ENCODE assay signal across 2 cellular contexts in genomic region chr1:204186597-204186996, GRCh38.
TF ChIP-seq lines count a peak whose summit lies in the region.

No MANE protein-coding gene starts in this region.

TF ChIP-seq in IMR-90, 13 proteins besides CTCF, POLR2A, EP300 and RAD21:
- no peak for TF ChIP-seq CEBPB (IDR thresholded peaks at IDR 0.05; ENCODE audit: low read depth, low read length)
- TF ChIP-seq MXI1 (IDR thresholded peaks at IDR 0.05; ENCODE audit: borderline replicate concordance, low read depth, low read length), result no peak
- TF ChIP-seq MAZ (IDR thresholded peaks at IDR 0.05; ENCODE audit: borderline replicate concordance, low read depth, low read length), result no peak
- no peak for TF ChIP-seq SMC3 (IDR thresholded peaks at IDR 0.05; ENCODE audit: low read depth, low read length)
- no peak for TF ChIP-seq RFX5 (IDR thresholded peaks at IDR 0.05; ENCODE audit: low read depth, low read length)

TF ChIP-seq in K562, 482 proteins besides CTCF, POLR2A, EP300 and RAD21:
- TF ChIP-seq ZNF589 (CRISPR knock-in tag; IDR thresholded peaks at IDR 0.05; ENCODE audit: low read depth) (0 out of 2 replicates have a peak, but pooled peaks have one; percentile 30), BCL6 (CRISPR knock-in tag; IDR thresholded peaks at IDR 0.05) (peak; percentile 21; the same call in 1 of the 2 replicates), FOSL1 (tag; conservative IDR thresholded peaks at IDR 0.05) (no peak), ZNF766 (CRISPR knock-in tag; conservative IDR thresholded peaks at IDR 0.05) (0 out of 2 replicates have a peak, but pooled peaks have one; percentile 16), SPI1 (IDR thresholded peaks at IDR 0.05; ENCODE audit: borderline replicate concordance, low read depth, low read length) (peak; percentile 47; the same call in 1 of the 2 replicates), FIP1L1 (IDR thresholded peaks at IDR 0.05; ENCODE audit: low read depth, low read length, poor library complexity, severe bottlenecking) (no peak), ZBTB9 (CRISPR knock-in tag; IDR thresholded peaks at IDR 0.05) (peak; percentile 49; the same call in 1 of the 2 replicates), ZBTB17 (CRISPR knock-in tag; IDR thresholded peaks at IDR 0.05) (peak; percentile 47; the same call in 1 of the 2 replicates), ESRRA (IDR thresholded peaks at IDR 0.05; ENCODE audit: borderline replicate concordance, low read depth) (no peak), ELF4 (CRISPR knock-in tag; IDR thresholded peaks at IDR 0.05) (0 out of 2 replicates have a peak, but pooled peaks have one; percentile 18)
- TF ChIP-seq, protein P1, sequence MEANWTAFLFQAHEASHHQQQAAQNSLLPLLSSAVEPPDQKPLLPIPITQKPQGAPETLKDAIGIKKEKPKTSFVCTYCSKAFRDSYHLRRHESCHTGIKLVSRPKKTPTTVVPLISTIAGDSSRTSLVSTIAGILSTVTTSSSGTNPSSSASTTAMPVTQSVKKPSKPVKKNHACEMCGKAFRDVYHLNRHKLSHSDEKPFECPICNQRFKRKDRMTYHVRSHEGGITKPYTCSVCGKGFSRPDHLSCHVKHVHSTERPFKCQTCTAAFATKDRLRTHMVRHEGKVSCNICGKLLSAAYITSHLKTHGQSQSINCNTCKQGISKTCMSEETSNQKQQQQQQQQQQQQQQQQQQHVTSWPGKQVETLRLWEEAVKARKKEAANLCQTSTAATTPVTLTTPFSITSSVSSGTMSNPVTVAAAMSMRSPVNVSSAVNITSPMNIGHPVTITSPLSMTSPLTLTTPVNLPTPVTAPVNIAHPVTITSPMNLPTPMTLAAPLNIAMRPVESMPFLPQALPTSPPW (CRISPR knock-in tag; IDR thresholded peaks at IDR 0.05), result 0 out of 2 replicates have a peak, but pooled peaks have one; percentile 20
- TF ChIP-seq, protein P2, sequence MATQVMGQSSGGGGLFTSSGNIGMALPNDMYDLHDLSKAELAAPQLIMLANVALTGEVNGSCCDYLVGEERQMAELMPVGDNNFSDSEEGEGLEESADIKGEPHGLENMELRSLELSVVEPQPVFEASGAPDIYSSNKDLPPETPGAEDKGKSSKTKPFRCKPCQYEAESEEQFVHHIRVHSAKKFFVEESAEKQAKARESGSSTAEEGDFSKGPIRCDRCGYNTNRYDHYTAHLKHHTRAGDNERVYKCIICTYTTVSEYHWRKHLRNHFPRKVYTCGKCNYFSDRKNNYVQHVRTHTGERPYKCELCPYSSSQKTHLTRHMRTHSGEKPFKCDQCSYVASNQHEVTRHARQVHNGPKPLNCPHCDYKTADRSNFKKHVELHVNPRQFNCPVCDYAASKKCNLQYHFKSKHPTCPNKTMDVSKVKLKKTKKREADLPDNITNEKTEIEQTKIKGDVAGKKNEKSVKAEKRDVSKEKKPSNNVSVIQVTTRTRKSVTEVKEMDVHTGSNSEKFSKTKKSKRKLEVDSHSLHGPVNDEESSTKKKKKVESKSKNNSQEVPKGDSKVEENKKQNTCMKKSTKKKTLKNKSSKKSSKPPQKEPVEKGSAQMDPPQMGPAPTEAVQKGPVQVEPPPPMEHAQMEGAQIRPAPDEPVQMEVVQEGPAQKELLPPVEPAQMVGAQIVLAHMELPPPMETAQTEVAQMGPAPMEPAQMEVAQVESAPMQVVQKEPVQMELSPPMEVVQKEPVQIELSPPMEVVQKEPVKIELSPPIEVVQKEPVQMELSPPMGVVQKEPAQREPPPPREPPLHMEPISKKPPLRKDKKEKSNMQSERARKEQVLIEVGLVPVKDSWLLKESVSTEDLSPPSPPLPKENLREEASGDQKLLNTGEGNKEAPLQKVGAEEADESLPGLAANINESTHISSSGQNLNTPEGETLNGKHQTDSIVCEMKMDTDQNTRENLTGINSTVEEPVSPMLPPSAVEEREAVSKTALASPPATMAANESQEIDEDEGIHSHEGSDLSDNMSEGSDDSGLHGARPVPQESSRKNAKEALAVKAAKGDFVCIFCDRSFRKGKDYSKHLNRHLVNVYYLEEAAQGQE (CRISPR knock-in tag; IDR thresholded peaks at IDR 0.05; ENCODE audit: low read depth), result 0 out of 2 replicates have a peak, but pooled peaks have one; percentile 34
